ENCODE assay signal across 13 cellular contexts in the genomic region with DNA sequence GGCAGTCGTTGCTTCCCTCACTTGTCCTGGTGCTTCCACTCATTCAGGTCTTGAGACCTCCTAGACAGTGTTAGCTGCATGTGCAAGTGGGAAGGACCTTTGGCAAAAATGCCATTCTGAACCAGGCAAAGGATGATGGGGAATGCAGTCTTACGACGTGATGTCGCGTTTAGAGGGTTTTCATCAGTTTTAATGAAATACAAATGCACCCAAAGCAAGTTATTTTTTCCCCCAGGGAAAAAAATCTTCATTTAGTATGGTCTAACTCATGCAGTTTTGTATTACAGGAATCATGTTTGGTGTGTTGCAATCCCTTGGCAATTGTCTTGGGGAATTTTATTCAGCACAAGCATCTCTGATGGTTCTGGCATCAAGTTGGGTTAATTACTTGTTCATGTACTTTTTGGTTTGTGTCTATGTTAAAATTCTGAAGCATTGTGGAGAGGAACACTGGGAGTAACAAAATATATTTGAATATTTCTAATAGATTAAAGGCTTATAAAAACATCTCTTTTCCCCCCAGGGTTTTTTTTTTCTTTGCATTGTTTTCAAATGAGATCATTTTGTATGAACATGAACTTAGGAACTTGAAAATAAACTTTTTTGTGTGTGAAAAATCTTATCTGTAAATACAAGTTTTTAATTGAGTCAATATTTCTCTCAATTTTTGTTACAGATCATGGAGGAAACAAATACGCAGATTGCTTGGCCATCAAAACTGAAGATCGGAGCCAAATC.
DNase-seq lines count a peak whose midpoint lies in the region; ATAC-seq and TF ChIP-seq lines count a peak whose summit lies in the region.
"Had no signal": no experiment of that assay in that cellular context is flagged by ENCODE, and none has a peak within 500 bp of the region (broad histone marks: within the 10 kb centered on the region; RNA-seq: fewer than 3 reads in every experiment).

No MANE protein-coding gene starts in this region.

- TF ChIP-seq CTCF in HFF-Myc (IDR thresholded peaks at IDR 0.05; ENCODE audit: low read depth, low read length, missing control alignments) (no peak), MCF 10A (IDR thresholded peaks at IDR 0.05; ENCODE audit: unreplicated experiment) (no peak)

- H3K9me3 Mint-ChIP-seq in MCF 10A (ENCODE audit: unreplicated experiment): no peaks in the 10 kb centered on the region
- H3K9me3 Mint-ChIP-seq: activated naive CD4-positive, alpha-beta T cell treated with anti-CD3 and anti-CD28 coated beads, Interleukin-2, amount 50 U/mL, for 24 hours had no signal

- H3K4me3 Mint-ChIP-seq in MCF 10A (ENCODE audit: unreplicated experiment): no peak overlapping the region
- H3K4me3 Mint-ChIP-seq: activated naive CD4-positive, alpha-beta T cell treated with anti-CD3 and anti-CD28 coated beads, Interleukin-2, amount 50 U/mL, for 24 hours had no signal

- CTCF ChIA-PET in MCF 10A (lab: Yijun Ruan, JAX): no interaction called here

- intact Hi-C loops in MCF 10A (cut with micrococcal nuclease): no loop called here
- intact Hi-C loops in left ventricle myocardium superior (cut with micrococcal nuclease): no loop called here
- intact Hi-C loops in left colon (cut with DNase I, micrococcal nuclease): no loop called here

- no peaks in the 10 kb centered on the region for H3K27me3 Mint-ChIP-seq in MCF 10A (ENCODE audit: insufficient read depth, unreplicated experiment)

- peaks cover 48% of the 10 kb centered on the region for H3K4me1 Mint-ChIP-seq in MCF 10A (ENCODE audit: insufficient read depth, unreplicated experiment)
- H3K4me1 Mint-ChIP-seq: activated naive CD4-positive, alpha-beta T cell treated with anti-CD3 and anti-CD28 coated beads, Interleukin-2, amount 50 U/mL, for 24 hours had no signal

- no peaks in the 10 kb centered on the region for H3K36me3 Mint-ChIP-seq in MCF 10A (ENCODE audit: insufficient read depth, unreplicated experiment)
- H3K36me3 Mint-ChIP-seq: activated naive CD4-positive, alpha-beta T cell treated with anti-CD3 and anti-CD28 coated beads, Interleukin-2, amount 50 U/mL, for 24 hours had no signal

- POLR2A ChIA-PET in MCF 10A (lab: Yijun Ruan, JAX): interaction anchor here (0.6 kb wide), 1 partner anchor 1484 kb away, joined by 3 read pairs; no protein-coding TSS in a partner anchor

- H3K4me3 ChIP-seq in HFF-Myc (replicated peaks; ENCODE audit: low read depth, low read length): no peak overlapping the region
- H3K4me3 ChIP-seq: upper lobe of left lung had no signal

- peak; percentile 93 for ATAC-seq in left ventricle myocardium superior
- no peak for ATAC-seq in left colon
- ATAC-seq in GM19023 (IDR thresholded peaks at IDR 0.05; ENCODE audit: unreplicated experiment): no peak

- no TSS peak for BruUV-seq in MCF 10A (replicated peaks; lab: Mats Ljungman, UMichigan)

- peak overlapping the region; percentile 41 for H3K27ac Mint-ChIP-seq in MCF 10A (ENCODE audit: low read depth, unreplicated experiment)
- H3K27ac Mint-ChIP-seq: activated naive CD4-positive, alpha-beta T cell treated with anti-CD3 and anti-CD28 coated beads, Interleukin-2, amount 50 U/mL, for 24 hours had no signal

- DNase-seq in HFF-Myc (ENCODE audit: extremely low read depth, low read depth) (peak; percentile 75), MCF 10A (ENCODE audit: unreplicated experiment) (peak; percentile 78), left ventricle myocardium superior (no peak), stromal cell of bone marrow (ENCODE audit: low read depth) (peak; percentile 86), left colon (no peak), SKM-1 treated with dmso at 0.1 percent for 144 hours (lab: John Stamatoyannopoulos, UW; ENCODE audit: unreplicated experiment) (no peak), NCI-H2081 (lab: John Stamatoyannopoulos, UW) (no peak)
- DNase-seq: NCI-H1417 treated with DMSO at 0.1 percent for 48 hours, NCI-H774, occipital lobe, upper lobe of left lung had no signal

Comparison
In these comparisons a context has a peak if more than half of its experiments do, and no peak if none do; other contexts are left out.
1. DNase-seq: peak in HFF-Myc (single experiment), MCF 10A (single experiment) and stromal cell of bone marrow (single experiment); none in left ventricle myocardium superior (single experiment), left colon (0 of 2), SKM-1 treated with dmso at 0.1 percent for 144 hours (single experiment) and NCI-H2081 (0 of 2).